ENCODE assay signal across 24 cellular contexts in the genomic region with DNA sequence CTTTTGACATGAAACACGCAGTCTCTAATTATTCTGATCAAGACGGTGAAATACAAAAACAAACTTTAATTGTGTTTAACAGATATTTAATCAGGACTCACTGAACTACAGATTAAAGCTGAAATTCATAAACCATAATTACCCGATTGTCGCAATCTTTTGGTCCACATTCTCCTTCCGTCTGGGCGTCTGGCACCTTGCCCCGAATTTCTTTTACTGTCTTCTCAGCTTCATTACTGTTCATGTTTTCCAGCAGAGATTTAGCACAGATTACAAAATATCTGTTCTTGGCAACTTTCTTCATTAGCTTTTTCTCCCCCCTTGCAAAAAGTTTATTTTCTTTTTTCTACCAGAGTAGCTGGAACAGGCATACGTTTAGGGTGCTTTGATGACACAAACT.
A peak's percentile ranks its signal among the peaks of the same experiment; 100 is the strongest.
DNase-seq lines count a peak whose midpoint lies in the region; ATAC-seq, FAIRE-seq and TF ChIP-seq lines count a peak whose summit lies in the region.
"Had no signal": no experiment of that assay in that cellular context is flagged by ENCODE, and none has a peak within 500 bp of the region (broad histone marks: within the 10 kb centered on the region; RNA-seq: fewer than 3 reads in every experiment).

No MANE protein-coding gene starts in this region.

- 81% methylated on average over 8 of the region's 8 CpGs for WGBS in SK-N-SH (ENCODE audit: low lambda C conversion rate)
- WGBS in lung, 2 donors: 85 to 86% methylated on average over 8 of the region's 8 CpGs
- 86 to 92% methylated on average over 8 of the region's 8 CpGs for WGBS in aorta, 2 donors

- TF ChIP-seq EP300 in SK-N-SH (IDR thresholded peaks at IDR 0.05; ENCODE audit: borderline replicate concordance in 1 of 2, low read depth in 1 of 2, low read length in 1 of 2): no peak

- H3K27me3 ChIP-seq in SK-N-SH (ENCODE audit: insufficient read depth): no peaks in the 10 kb centered on the region
- no peaks in the 10 kb centered on the region for H3K27me3 ChIP-seq in lung (ENCODE audit: control insufficient read depth, insufficient read depth)
- no peaks in the 10 kb centered on the region for H3K27me3 ChIP-seq in aorta (ENCODE audit: control insufficient read depth in 1 of 2, insufficient read depth in 2 of 2, low read length in 1 of 2)
- H3K27me3 ChIP-seq: pancreas had no signal

- no peak overlapping the region for H3K4me3 ChIP-seq in SK-N-SH (ENCODE audit: low read depth in 2 of 2, low read length in 1 of 2)
- no peak overlapping the region for H3K4me3 ChIP-seq in lung
- H3K4me3 ChIP-seq in aorta (ENCODE audit: low read length in 2 of 2): no peak overlapping the region
- H3K4me3 ChIP-seq: pancreas had no signal

- H3K9me2 ChIP-seq in SK-N-SH: no peaks in the 10 kb centered on the region

- peaks cover 0 to 7% of the 10 kb centered on the region in 2 experiments for H3K36me3 ChIP-seq in SK-N-SH (replicated peaks in 1 of 2; ENCODE audit: control insufficient read depth in 1 of 2, insufficient read depth in 2 of 2, low read length in 1 of 2)
- no peaks in the 10 kb centered on the region for H3K36me3 ChIP-seq in lung (ENCODE audit: control insufficient read depth in 2 of 2, insufficient read depth in 2 of 2, low read length in 2 of 2)
- no peaks in the 10 kb centered on the region for H3K36me3 ChIP-seq in aorta (ENCODE audit: control insufficient read depth in 1 of 2, insufficient read depth in 2 of 2, low read length in 1 of 2)
- H3K36me3 ChIP-seq: pancreas had no signal

- intact Hi-C loops in aorta (cut with DNase I): no loop called here

- TF ChIP-seq RAD21 in SK-N-SH (IDR thresholded peaks at IDR 0.05; ENCODE audit: low read length): no peak

- no peak for TF ChIP-seq POLR2A in H54 (IDR thresholded peaks at IDR 0.05; ENCODE audit: low read depth, low read length)

- no peaks in the 10 kb centered on the region for H3K9me3 ChIP-seq in SK-N-SH
- H3K9me3 ChIP-seq in lung (ENCODE audit: control insufficient read depth in 2 of 2, insufficient read depth in 1 of 2, low read length in 1 of 2): no peaks in the 10 kb centered on the region
- H3K9me3 ChIP-seq in aorta (ENCODE audit: control insufficient read depth, low read length): no peaks in the 10 kb centered on the region
- H3K9me3 ChIP-seq: pancreas had no signal

- FAIRE-seq in endometrium (lab: Jason Lieb, UNC): peak; percentile 80
- no peak for FAIRE-seq in H54 (lab: Jason Lieb, UNC)
- FAIRE-seq: HepG2, pancreas had no signal

- no peaks in the 10 kb centered on the region; the same call in 1 of the 2 replicates for H4K20me1 ChIP-seq in SK-N-SH (ENCODE audit: insufficient read depth)

- DNase-seq in SK-N-SH: no peak
- DNase-seq in lung (ENCODE audit: low spot score): peak; percentile 38
- peak; percentile 44 to 70 for DNase-seq in aorta
- no peak for DNase-seq in stimulated activated CD4-positive, alpha-beta T cell treated with anti-CD3 and anti-CD28 coated beads, Interleukin-15, amount 100 ng/mL, for 24 hours
- no peak for DNase-seq in H54 (ENCODE audit: insufficient read length, low spot score)
- no peak for DNase-seq in SIG-M5 treated with dmso at 0.1 percent for 504 hours (lab: John Stamatoyannopoulos, UW; ENCODE audit: unreplicated experiment)
- DNase-seq: activated CD4-positive, alpha-beta T cell treated with anti-CD3 and anti-CD28 coated beads for 36 hours; activated CD8-positive, alpha-beta memory T cell treated with anti-CD3 and anti-CD28 coated beads for 24 hours; activated naive CD4-positive, alpha-beta T cell treated with anti-CD3 and anti-CD28 coated beads, Interleukin-2, amount 10 ng/mL, durations not matched to agents 7 days and 5 days; activated T-cell treated with anti-CD3 and anti-CD28 coated beads, Interleukin-2, amount 50 U/mL, for 48 hours; DMS79 treated with DMSO at 0.1 percent for 48 hours; effector CD8-positive, alpha-beta T cell; GOT3; natural killer cell; NCI-H1105 treated with DMSO at 0.1 percent for 48 hours; NCI-H2081 treated with DMSO at 0.1 percent for 48 hours; PC-3; SIG-M5 had no signal

- no peaks in the 10 kb centered on the region; the same call in 1 of the 2 replicates for H3K79me2 ChIP-seq in SK-N-SH (ENCODE audit: insufficient read depth)

- H3K4me1 ChIP-seq in SK-N-SH (ENCODE audit: control insufficient read depth in 1 of 2, insufficient read depth in 2 of 2, low read depth in 1 of 2, low read length in 1 of 2) (peaks cover 0 to 10% of the 10 kb centered on the region in 2 experiments; a peak in 2 of 4 replicates), lung (ENCODE audit: control insufficient read depth in 2 of 2, insufficient read depth in 2 of 2, low read length in 2 of 2) (peaks cover 6 to 24% of the 10 kb centered on the region in 2 donors), aorta (ENCODE audit: control insufficient read depth in 1 of 2, insufficient read depth in 2 of 2, low read length in 2 of 2) (peaks cover 4 to 11% of the 10 kb centered on the region in 2 donors)
- H3K4me1 ChIP-seq: pancreas had no signal

- no peaks in the 10 kb centered on the region for H3F3A ChIP-seq in SK-N-SH (replicated peaks; ENCODE audit: insufficient read depth)

- CTCF ChIA-PET in SK-N-SH (lab: Yijun Ruan, JAX): no interaction called here

- no peak overlapping the region for H3K9ac ChIP-seq in SK-N-SH

- ATAC-seq in SK-N-SH treated with all-trans-retinoic acid at 6 μM for 48 hours (no peak), lung (ENCODE audit: insufficient read depth, low FRiP score) (no peak), aorta (ENCODE audit: low FRiP score) (no peak)
- ATAC-seq: activated CD4-positive, alpha-beta T cell treated with anti-CD3 and anti-CD28 coated beads for 36 hours; esophagus mucosa; HepG2; natural killer cell; PC-3 had no signal

- TF ChIP-seq CTCF in SK-N-SH (IDR thresholded peaks at IDR 0.05) (no peak), lung (IDR thresholded peaks at IDR 0.05; ENCODE audit: control extremely low read depth, extremely low read depth) (no peak)

- H3K27ac ChIP-seq in SK-N-SH (ENCODE audit: low read depth in 2 of 2, low read length in 1 of 2) (no peak overlapping the region; a peak in 1 of 4 replicates), lung (ENCODE audit: low read depth in 1 of 2, low read length in 1 of 2) (no peak overlapping the region), aorta (ENCODE audit: low read depth in 1 of 2, low read length in 2 of 2) (no peak overlapping the region)
- H3K27ac ChIP-seq: 22Rv1, pancreas had no signal

- H3K4me2 ChIP-seq in SK-N-SH: no peak overlapping the region

- POLR2A ChIA-PET in SK-N-SH (lab: Yijun Ruan, JAX): no interaction called here

- H2AFZ ChIP-seq in SK-N-SH (ENCODE audit: low read depth): no peak overlapping the region

TF ChIP-seq in SK-N-SH, 30 proteins besides CTCF, POLR2A, EP300 and RAD21:
- TF ChIP-seq GATA2 (CRISPR knock-in tag; IDR thresholded peaks at IDR 0.05) (peak; percentile 22; the same call in 1 of the 2 replicates), USF1 (IDR thresholded peaks at IDR 0.05; ENCODE audit: borderline replicate concordance, low read depth) (no peak)
TF ChIP-seq in SK-N-SH: peak in this region for 1.

TF ChIP-seq in SK-N-SH treated with all-trans-retinoic acid at 6 μM for 48 hours, 23 proteins besides CTCF, POLR2A, EP300 and RAD21 (continues in another document):
- TF ChIP-seq CSDC2 (CRISPR knock-in tag; IDR thresholded peaks at IDR 0.05) (no peak), ZNF565 (CRISPR knock-in tag; conservative IDR thresholded peaks at IDR 0.05; ENCODE audit: low read depth) (no peak), TOX (CRISPR knock-in tag; IDR thresholded peaks at IDR 0.05; ENCODE audit: borderline replicate concordance) (no peak), TCF4 (CRISPR knock-in tag; IDR thresholded peaks at IDR 0.05; ENCODE audit: borderline replicate concordance) (no peak), RARB (CRISPR knock-in tag; IDR thresholded peaks at IDR 0.05) (no peak), ARNTL (CRISPR knock-in tag; IDR thresholded peaks at IDR 0.05; ENCODE audit: borderline replicate concordance, low read depth) (no peak), ESRRG (CRISPR knock-in tag; IDR thresholded peaks at IDR 0.05) (no peak), PATZ1 (CRISPR knock-in tag; IDR thresholded peaks at IDR 0.05; ENCODE audit: borderline replicate concordance) (no peak), PPARA (CRISPR knock-in tag; IDR thresholded peaks at IDR 0.05; ENCODE audit: borderline replicate concordance) (no peak)
- TF ChIP-seq, protein P1, sequence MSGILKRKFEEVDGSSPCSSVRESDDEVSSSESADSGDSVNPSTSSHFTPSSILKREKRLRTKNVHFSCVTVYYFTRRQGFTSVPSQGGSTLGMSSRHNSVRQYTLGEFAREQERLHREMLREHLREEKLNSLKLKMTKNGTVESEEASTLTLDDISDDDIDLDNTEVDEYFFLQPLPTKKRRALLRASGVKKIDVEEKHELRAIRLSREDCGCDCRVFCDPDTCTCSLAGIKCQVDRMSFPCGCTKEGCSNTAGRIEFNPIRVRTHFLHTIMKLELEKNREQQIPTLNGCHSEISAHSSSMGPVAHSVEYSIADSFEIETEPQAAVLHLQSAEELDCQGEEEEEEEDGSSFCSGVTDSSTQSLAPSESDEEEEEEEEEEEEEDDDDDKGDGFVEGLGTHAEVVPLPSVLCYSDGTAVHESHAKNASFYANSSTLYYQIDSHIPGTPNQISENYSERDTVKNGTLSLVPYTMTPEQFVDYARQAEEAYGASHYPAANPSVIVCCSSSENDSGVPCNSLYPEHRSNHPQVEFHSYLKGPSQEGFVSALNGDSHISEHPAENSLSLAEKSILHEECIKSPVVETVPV (CRISPR knock-in tag; IDR thresholded peaks at IDR 0.05): no peak

Comparison
In these comparisons a context has a peak if more than half of its experiments do, and no peak if none do; other contexts are left out.
1. DNase-seq: peak in lung (single experiment) and aorta (2 of 2); none in SK-N-SH (single experiment), stimulated activated CD4-positive, alpha-beta T cell treated with anti-CD3 and anti-CD28 coated beads, Interleukin-15, amount 100 ng/mL, for 24 hours (single experiment), H54 (single experiment) and SIG-M5 treated with dmso at 0.1 percent for 504 hours (single experiment).